Comparison of ENCODE assay signal across 1 cellular context in genomic region chr11:45917623-45918330, GRCh38.
TF ChIP-seq lines count a peak whose summit lies in the region.

PEX16 (minus strand) TSS chr11:45917877; CDS start chr11:45917811, 66 bp downstream.

TF ChIP-seq in HepG2, 621 proteins besides CTCF, POLR2A, EP300 and RAD21 (continued from another document and continues in another):
- TF ChIP-seq NR2C2 (CRISPR knock-in tag; IDR thresholded peaks at IDR 0.05; ENCODE audit: borderline replicate concordance) = peak; percentile 94
- no peak for TF ChIP-seq POGK (CRISPR knock-in tag; conservative IDR thresholded peaks at IDR 0.05)
- peak; percentile 94 for TF ChIP-seq SP2 (CRISPR knock-in tag; IDR thresholded peaks at IDR 0.05)
- TF ChIP-seq ARID5B (CRISPR knock-in tag; IDR thresholded peaks at IDR 0.05) = no peak
- no peak; the same call in 1 of the 2 replicates for TF ChIP-seq ISL2 (CRISPR knock-in tag; IDR thresholded peaks at IDR 0.05)
- TF ChIP-seq HDAC6 (IDR thresholded peaks at IDR 0.05; ENCODE audit: low read depth, low read length) = no peak
- no peak for TF ChIP-seq ZNF83 (CRISPR knock-in tag; IDR thresholded peaks at IDR 0.05; ENCODE audit: borderline replicate concordance)
- no peak; the same call in 1 of the 2 replicates for TF ChIP-seq ZNF329 (CRISPR knock-in tag; IDR thresholded peaks at IDR 0.05; ENCODE audit: low read depth)
- no peak for TF ChIP-seq NCOR1 (IDR thresholded peaks at IDR 0.05; ENCODE audit: borderline replicate concordance, low read length)
- peak; percentile 75 for TF ChIP-seq PHF21A (CRISPR knock-in tag; IDR thresholded peaks at IDR 0.05)
- no peak for TF ChIP-seq IRF1 (CRISPR knock-in tag; IDR thresholded peaks at IDR 0.05; ENCODE audit: low read depth)
- no peak for TF ChIP-seq HOMEZ (CRISPR knock-in tag; IDR thresholded peaks at IDR 0.05; ENCODE audit: low read depth)
- no peak for TF ChIP-seq ZBTB44 (CRISPR knock-in tag; IDR thresholded peaks at IDR 0.05)
- TF ChIP-seq ATAD3A (CRISPR knock-in tag; IDR thresholded peaks at IDR 0.05) = no peak
- TF ChIP-seq ZNF274 (CRISPR knock-in tag; IDR thresholded peaks at IDR 0.05) = no peak
- TF ChIP-seq BRD4 (CRISPR knock-in tag; IDR thresholded peaks at IDR 0.05) = no peak
- no peak for TF ChIP-seq ZNF780A (CRISPR knock-in tag; IDR thresholded peaks at IDR 0.05)
- TF ChIP-seq ZBTB39 (CRISPR knock-in tag; IDR thresholded peaks at IDR 0.05) = no peak
- no peak for TF ChIP-seq TERF1 (CRISPR knock-in tag; IDR thresholded peaks at IDR 0.05)
- no peak for TF ChIP-seq SNRNP70 (IDR thresholded peaks at IDR 0.05; ENCODE audit: low read depth, low read length)
- peak; percentile 92 for TF ChIP-seq POLR2AphosphoS2 (IDR thresholded peaks at IDR 0.05; ENCODE audit: low read depth, low read length)
- no peak for TF ChIP-seq ARNT (IDR thresholded peaks at IDR 0.05)
- TF ChIP-seq PAX8 (CRISPR knock-in tag; IDR thresholded peaks at IDR 0.05; ENCODE audit: borderline replicate concordance) = no peak
- TF ChIP-seq NFE2L1 (CRISPR knock-in tag; IDR thresholded peaks at IDR 0.05; ENCODE audit: borderline replicate concordance) = no peak
- peak; percentile 53 for TF ChIP-seq SRSF1 (optimal IDR thresholded peaks at IDR 0.05; ENCODE audit: low read depth, low read length)
- no peak for TF ChIP-seq AHR (CRISPR knock-in tag; IDR thresholded peaks at IDR 0.05)
- TF ChIP-seq SIN3B (IDR thresholded peaks at IDR 0.05; ENCODE audit: low read length) = peak; percentile 51; the same call in 1 of the 2 replicates
- TF ChIP-seq CERS6 (CRISPR knock-in tag; IDR thresholded peaks at IDR 0.05) = no peak
- peak; percentile 64; the same call in 1 of the 2 replicates for TF ChIP-seq ZSCAN29 (CRISPR knock-in tag; conservative IDR thresholded peaks at IDR 0.05)
- TF ChIP-seq ZNF672 (CRISPR knock-in tag; IDR thresholded peaks at IDR 0.05) = no peak
- 0 out of 2 replicates have a peak, but pooled peaks have one; percentile 51 for TF ChIP-seq IRX3 (CRISPR knock-in tag; IDR thresholded peaks at IDR 0.05; ENCODE audit: borderline replicate concordance, low read depth)
- TF ChIP-seq KLF11 (CRISPR knock-in tag; IDR thresholded peaks at IDR 0.05) = no peak
- TF ChIP-seq ZC3H4 (CRISPR knock-in tag; IDR thresholded peaks at IDR 0.05; ENCODE audit: borderline replicate concordance) = no peak
- TF ChIP-seq ZNF790 (CRISPR knock-in tag; IDR thresholded peaks at IDR 0.05; ENCODE audit: borderline replicate concordance) = peak; percentile 49; the same call in 1 of the 2 replicates
- TF ChIP-seq ZBTB37 (CRISPR knock-in tag; IDR thresholded peaks at IDR 0.05) = no peak
- no peak for TF ChIP-seq ZNF704 (CRISPR knock-in tag; IDR thresholded peaks at IDR 0.05; ENCODE audit: borderline replicate concordance)
- TF ChIP-seq ATF4 (CRISPR knock-in tag; IDR thresholded peaks at IDR 0.05) = no peak
